ENCODE assay signal across 15 cellular contexts in the genomic region with DNA sequence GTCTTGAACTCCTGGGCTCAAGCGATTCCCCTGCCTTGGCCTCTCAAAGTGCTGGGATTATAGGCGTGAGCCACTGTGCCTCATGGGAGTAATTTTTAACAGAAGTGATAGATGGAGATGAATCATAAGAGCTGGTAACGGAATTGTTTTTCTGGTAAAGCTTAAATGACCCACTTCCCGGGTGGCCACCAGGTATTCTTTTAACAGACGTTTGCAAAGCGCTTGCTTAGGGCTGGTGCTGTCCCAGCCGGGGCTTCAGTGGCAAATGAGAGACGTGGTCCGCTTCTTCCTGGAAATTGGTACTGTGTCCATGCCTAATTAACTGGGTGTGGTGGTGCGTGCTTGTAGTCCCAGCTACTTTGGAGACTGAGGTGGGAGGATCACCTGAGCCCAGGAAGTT.
"Had no signal": no experiment of that assay in that cellular context is flagged by ENCODE, and none has a peak within 500 bp of the region (broad histone marks: within the 10 kb centered on the region; RNA-seq: fewer than 3 reads in every experiment).

No MANE protein-coding gene starts in this region.

- H3K27ac Mint-ChIP-seq: mesothelial cell of epicardium; natural killer cell; stimulated activated effector memory CD8-positive, alpha-beta T cell treated with anti-CD3 and anti-CD28 coated beads, Interleukin-12 subunit alpha, Interleukin-12 subunit beta, amount 100 ng/mL, for 72 hours had no signal

- H3K4me1 Mint-ChIP-seq: mesothelial cell of epicardium, neural crest cell had no signal

- H3K36me3 Mint-ChIP-seq: mesothelial cell of epicardium; natural killer cell; stimulated activated effector memory CD8-positive, alpha-beta T cell treated with anti-CD3 and anti-CD28 coated beads, Interleukin-12 subunit alpha, Interleukin-12 subunit beta, amount 100 ng/mL, for 72 hours had no signal

- DNase-seq: effector memory CD4-positive, alpha-beta T cell; heart right ventricle; hypothalamus; kidney glomerular epithelial cell; natural killer cell; right cardiac atrium; stimulated activated CD4-positive, alpha-beta T cell treated with anti-CD3 and anti-CD28 coated beads, Interleukin-4, amount 100 ng/mL, for 1 hour; stimulated activated CD8-positive, alpha-beta memory T cell treated with anti-CD3 and anti-CD28 coated beads, Interleukin-4, amount 100 ng/mL, for 48 hours; stomach; substantia nigra; transverse colon had no signal

- ATAC-seq: esophagus mucosa; heart right ventricle; natural killer cell; right cardiac atrium; stimulated activated effector memory CD8-positive, alpha-beta T cell treated with anti-CD3 and anti-CD28 coated beads, Interleukin-12 subunit alpha, Interleukin-12 subunit beta, amount 100 ng/mL, for 72 hours had no signal

- H3K9me3 Mint-ChIP-seq: mesothelial cell of epicardium; natural killer cell; neural crest cell; stimulated activated effector memory CD8-positive, alpha-beta T cell treated with anti-CD3 and anti-CD28 coated beads, Interleukin-12 subunit alpha, Interleukin-12 subunit beta, amount 100 ng/mL, for 72 hours had no signal

- H3K4me3 Mint-ChIP-seq: mesothelial cell of epicardium; natural killer cell; neural crest cell; stimulated activated effector memory CD8-positive, alpha-beta T cell treated with anti-CD3 and anti-CD28 coated beads, Interleukin-12 subunit alpha, Interleukin-12 subunit beta, amount 100 ng/mL, for 72 hours had no signal
